12 cellular contexts compared by ENCODE assay signal in genomic region chr1:171219751-171220385, GRCh38. TPM values are rescaled to one million over a fixed set of nuclear protein-coding genes. Genes with fewer than 3 reads are reported as not detected.
DNase-seq lines count a peak whose midpoint lies in the region; FAIRE-seq and TF ChIP-seq lines count a peak whose summit lies in the region.
"Had no signal": no experiment of that assay in that cellular context is flagged by ENCODE, and none has a peak within 500 bp of the region (broad histone marks: within the 10 kb centered on the region; RNA-seq: fewer than 3 reads in every experiment).

No MANE protein-coding gene starts in this region.

- TF ChIP-seq POLR2A in tibial nerve (IDR thresholded peaks at IDR 0.05) = no peak

- H3K27ac ChIP-seq in HUES6 (ENCODE audit: low read depth, low read length) (peak overlapping the region; percentile 95), caudate nucleus (ENCODE audit: low read depth, low read length) (peak overlapping the region; percentile 36), keratinocyte (ENCODE audit: control insufficient read depth, insufficient read depth, low read length) (peak overlapping the region; percentile 87), tibial nerve (peak overlapping the region; percentile 21 to 89 (median 58))

- H2AFZ ChIP-seq in keratinocyte (ENCODE audit: control insufficient read depth, low read length) = peak overlapping the region; percentile 85

- TF ChIP-seq CTCF in keratinocyte (optimal IDR thresholded peaks at IDR 0.05 in 1 of 3, IDR thresholded peaks at IDR 0.05 in 1 of 3, conservative IDR thresholded peaks at IDR 0.05 in 1 of 3; ENCODE audit: extremely low read depth in 1 of 3, insufficient read depth in 2 of 3, low read length in 3 of 3) (no peak), tibial nerve (IDR thresholded peaks at IDR 0.05) (no peak)

- no peaks in the 10 kb centered on the region for H4K20me1 ChIP-seq in keratinocyte (ENCODE audit: control insufficient read depth, extremely low read depth, insufficient read depth, low read length)

- H3K27me3 ChIP-seq in HUES6 (ENCODE audit: control insufficient read depth, insufficient read depth, low read length) (no peaks in the 10 kb centered on the region), keratinocyte (ENCODE audit: control insufficient read depth, extremely low read depth, insufficient read depth, low read length) (no peaks in the 10 kb centered on the region), tibial nerve (no peaks in the 10 kb centered on the region)

- H3K9ac ChIP-seq in HUES6 (ENCODE audit: low read length) (peak overlapping the region; percentile 53), keratinocyte (ENCODE audit: control insufficient read depth, extremely low read depth, insufficient read depth, low read length) (peak overlapping the region; percentile 75)

- WGBS in tibial nerve, 2 donors = 43 to 53% methylated on average over 4 of the region's 4 CpGs

- peak overlapping the region; percentile 81 for H3K4me2 ChIP-seq in keratinocyte (ENCODE audit: control insufficient read depth, extremely low read depth, insufficient read depth, low read depth, low read length)

- no peaks in the 10 kb centered on the region for H3K9me1 ChIP-seq in keratinocyte (ENCODE audit: control insufficient read depth, extremely low read depth, insufficient read depth, low read length)

- DNase-seq in caudate nucleus (lab: John Stamatoyannopoulos, UW) = no peak
- peak; percentile 13 for DNase-seq in keratinocyte (ENCODE audit: low read depth, low spot score)
- no peak for DNase-seq in tibial nerve (ENCODE audit: low spot score in 2 of 2)
- no peak for DNase-seq in pons (ENCODE audit: low spot score)
- DNase-seq in T-helper 1 cell = no peak
- DNase-seq in LoVo (ENCODE audit: low spot score) = no peak
- DNase-seq in NCI-H2081 treated with DMSO at 0.1 percent for 48 hours (lab: John Stamatoyannopoulos, UW) = no peak
- DNase-seq: activated naive CD4-positive, alpha-beta T cell treated with anti-CD3 and anti-CD28 coated beads, Interleukin-2, amount 10 ng/mL, durations not matched to agents 7 days and 5 days; NCI-H187 treated with DMSO at 0.1 percent for 48 hours had no signal

- H3K36me3 ChIP-seq in HUES6 (ENCODE audit: control insufficient read depth, insufficient read depth, low read length) (no peaks in the 10 kb centered on the region), keratinocyte (ENCODE audit: control insufficient read depth in 2 of 2, extremely low read depth in 1 of 2, insufficient read depth in 2 of 2, low read length in 2 of 2) (no peaks in the 10 kb centered on the region), tibial nerve (no peaks in the 10 kb centered on the region)

- H3K4me3 ChIP-seq in HUES6 (ENCODE audit: low read depth, low read length) (peak overlapping the region; percentile 49), keratinocyte (ENCODE audit: control insufficient read depth in 2 of 3, extremely low read depth in 1 of 3, insufficient read depth in 2 of 3, low read depth in 1 of 3, low read length in 3 of 3) (peak overlapping the region in 1 of 3 experiments; percentile 32), tibial nerve (peak overlapping the region in 1 of 4 donors; percentile 15)

- no peaks in the 10 kb centered on the region for H3K79me2 ChIP-seq in keratinocyte (ENCODE audit: control insufficient read depth, insufficient read depth, low read length)

- dilution Hi-C loops in keratinocyte (cut with MboI; ENCODE audit: extremely low pct_ligation_motif_present, low sequenced_read_pairs) = no loop called here

- peaks cover 42% of the 10 kb centered on the region for H3K4me1 ChIP-seq in HUES6 (ENCODE audit: control insufficient read depth, insufficient read depth, low read length)
- peaks cover 55% of the 10 kb centered on the region for H3K4me1 ChIP-seq in keratinocyte (ENCODE audit: control insufficient read depth, extremely low read depth, insufficient read depth, low read length)
- peaks cover 0 to 44% (median 10%) of the 10 kb centered on the region in 4 donors for H3K4me1 ChIP-seq in tibial nerve

- H3K9me3 ChIP-seq in HUES6 (ENCODE audit: control insufficient read depth, insufficient read depth, low read depth, low read length) (peaks cover 15% of the 10 kb centered on the region), keratinocyte (ENCODE audit: control insufficient read depth, low read depth, low read length) (no peaks in the 10 kb centered on the region), tibial nerve (no peaks in the 10 kb centered on the region)

- FAIRE-seq in keratinocyte (lab: Jason Lieb, UNC) = no peak

- TF ChIP-seq EP300 in tibial nerve (IDR thresholded peaks at IDR 0.05) = no peak

RNA-seq across cellular contexts. Expression of gene FMO1, which starts 28.4 kb away (rescaled TPM):
- 0.07 to 0.17 TPM in 2 of 3 replicates, not detected in the other for polyA plus RNA-seq in keratinocyte
- polyA plus RNA-seq in keratinocyte (2011; ENCODE audit: low read depth) = not detected
- 0.04 TPM in 1 of 2 replicates, not detected in the other for polyA plus RNA-seq in keratinocyte (2011; cell fraction: cytosol; rRNA removed)
- not detected in 2 replicates for polyA plus RNA-seq in keratinocyte (2011; cell fraction: nucleus; rRNA removed)
- 0.30 TPM in 1 of 2 replicates, not detected in the other for polyA plus RNA-seq in keratinocyte (2012; ENCODE audit: low replicate concordance)
- polyA minus RNA-seq in keratinocyte = 0.93 to 1.3 TPM in 2 of 3 replicates, not detected in the other
- not detected for polyA minus RNA-seq in keratinocyte (2011; cell fraction: cytosol; rRNA and poly(A)+ RNA removed)
- not detected in 2 replicates for polyA minus RNA-seq in keratinocyte (2011; cell fraction: nucleus; rRNA and poly(A)+ RNA removed)
- 1 to 10 TPM in 1 of 4 donors, under 1 TPM in 3; 0.21 to 2.9 (median 0.67) TPM for total RNA-seq in tibial nerve
- total RNA-seq: mononuclear cell; T-helper 2 cell treated with Interferon-gamma antibody and Interleukin-4, amounts not matched to agents 100 ng/mL and 5 ng/mL, for 36 hours had no signal

RNA-seq across cellular contexts. Expression of gene FMO2, which starts 34.8 kb away (rescaled TPM):
- polyA plus RNA-seq in keratinocyte = 0.05 TPM in 2 of 3 replicates, not detected in the other
- 1.9 TPM for polyA plus RNA-seq in keratinocyte (2011; ENCODE audit: low read depth)
- not detected in 2 replicates for polyA plus RNA-seq in keratinocyte (2011; cell fraction: cytosol; rRNA removed)
- polyA plus RNA-seq in keratinocyte (2011; cell fraction: nucleus; rRNA removed) = not detected in 2 replicates
- polyA plus RNA-seq in keratinocyte (2012; ENCODE audit: low replicate concordance) = 1.0 TPM in 1 of 2 replicates, not detected in the other
- polyA minus RNA-seq in keratinocyte = not detected in 3 replicates
- not detected for polyA minus RNA-seq in keratinocyte (2011; cell fraction: cytosol; rRNA and poly(A)+ RNA removed)
- polyA minus RNA-seq in keratinocyte (2011; cell fraction: nucleus; rRNA and poly(A)+ RNA removed) = not detected in 2 replicates
- total RNA-seq in tibial nerve = 10 to 100 TPM; 25.7 to 36.6 (median 33.7) TPM
- total RNA-seq: mononuclear cell; T-helper 2 cell treated with Interferon-gamma antibody and Interleukin-4, amounts not matched to agents 100 ng/mL and 5 ng/mL, for 36 hours had no signal

Comparison
In these comparisons a context has a peak if more than half of its experiments do, and no peak if none do; other contexts are left out.
1. H3K27ac ChIP-seq: peak in every context shown above with its lines; median percentile 95 in HUES6; 87 in keratinocyte; 58 in tibial nerve; 36 in caudate nucleus.